ENCODE assay signal across 1 cellular context in genomic region chr16:2223375-2224182, GRCh38.
TF ChIP-seq lines count a peak whose summit lies in the region.

A gene with protein sequence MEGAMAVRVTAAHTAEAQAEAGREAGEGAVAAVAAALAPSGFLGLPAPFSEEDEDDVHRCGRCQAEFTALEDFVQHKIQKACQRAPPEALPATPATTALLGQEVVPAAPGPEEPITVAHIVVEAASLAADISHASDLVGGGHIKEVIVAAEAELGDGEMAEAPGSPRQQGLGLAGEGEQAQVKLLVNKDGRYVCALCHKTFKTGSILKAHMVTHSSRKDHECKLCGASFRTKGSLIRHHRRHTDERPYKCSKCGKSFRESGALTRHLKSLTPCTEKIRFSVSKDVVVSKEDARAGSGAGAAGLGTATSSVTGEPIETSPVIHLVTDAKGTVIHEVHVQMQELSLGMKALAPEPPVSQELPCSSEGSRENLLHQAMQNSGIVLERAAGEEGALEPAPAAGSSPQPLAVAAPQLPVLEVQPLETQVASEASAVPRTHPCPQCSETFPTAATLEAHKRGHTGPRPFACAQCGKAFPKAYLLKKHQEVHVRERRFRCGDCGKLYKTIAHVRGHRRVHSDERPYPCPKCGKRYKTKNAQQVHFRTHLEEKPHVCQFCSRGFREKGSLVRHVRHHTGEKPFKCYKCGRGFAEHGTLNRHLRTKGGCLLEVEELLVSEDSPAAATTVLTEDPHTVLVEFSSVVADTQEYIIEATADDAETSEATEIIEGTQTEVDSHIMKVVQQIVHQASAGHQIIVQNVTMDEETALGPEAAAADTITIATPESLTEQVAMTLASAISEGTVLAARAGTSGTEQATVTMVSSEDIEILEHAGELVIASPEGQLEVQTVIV (plus strand): TSS chr16:2223591. CDS start chr16:2223614, 23 bp downstream.

TF ChIP-seq in HepG2, 621 proteins besides CTCF, POLR2A, EP300 and RAD21 (continued from another document and continues in another):
- TF ChIP-seq, protein P1, sequence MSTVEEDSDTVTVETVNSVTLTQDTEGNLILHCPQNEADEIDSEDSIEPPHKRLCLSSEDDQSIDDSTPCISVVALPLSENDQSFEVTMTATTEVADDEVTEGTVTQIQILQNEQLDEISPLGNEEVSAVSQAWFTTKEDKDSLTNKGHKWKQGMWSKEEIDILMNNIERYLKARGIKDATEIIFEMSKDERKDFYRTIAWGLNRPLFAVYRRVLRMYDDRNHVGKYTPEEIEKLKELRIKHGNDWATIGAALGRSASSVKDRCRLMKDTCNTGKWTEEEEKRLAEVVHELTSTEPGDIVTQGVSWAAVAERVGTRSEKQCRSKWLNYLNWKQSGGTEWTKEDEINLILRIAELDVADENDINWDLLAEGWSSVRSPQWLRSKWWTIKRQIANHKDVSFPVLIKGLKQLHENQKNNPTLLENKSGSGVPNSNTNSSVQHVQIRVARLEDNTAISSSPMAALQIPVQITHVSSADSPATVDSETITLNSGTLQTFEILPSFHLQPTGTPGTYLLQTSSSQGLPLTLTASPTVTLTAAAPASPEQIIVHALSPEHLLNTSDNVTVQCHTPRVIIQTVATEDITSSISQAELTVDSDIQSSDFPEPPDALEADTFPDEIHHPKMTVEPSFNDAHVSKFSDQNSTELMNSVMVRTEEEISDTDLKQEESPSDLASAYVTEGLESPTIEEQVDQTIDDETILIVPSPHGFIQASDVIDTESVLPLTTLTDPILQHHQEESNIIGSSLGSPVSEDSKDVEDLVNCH (CRISPR knock-in tag; IDR thresholded peaks at IDR 0.05), result no peak
- TF ChIP-seq ARNTL (CRISPR knock-in tag; IDR thresholded peaks at IDR 0.05), result peak; percentile 75; the same call in 1 of the 2 replicates
- TF ChIP-seq HBP1 (CRISPR knock-in tag; IDR thresholded peaks at IDR 0.05; ENCODE audit: low read depth), result peak; percentile 86
- TF ChIP-seq ZNF607 (CRISPR knock-in tag; IDR thresholded peaks at IDR 0.05; ENCODE audit: borderline replicate concordance), result peak; percentile 42; the same call in 1 of the 2 replicates
- TF ChIP-seq POGK (CRISPR knock-in tag; conservative IDR thresholded peaks at IDR 0.05), result peak; percentile 96
- TF ChIP-seq USF2 (IDR thresholded peaks at IDR 0.05; ENCODE audit: low read depth, low read length), result no peak
- TF ChIP-seq USF2 (CRISPR knock-in tag; IDR thresholded peaks at IDR 0.05; ENCODE audit: borderline replicate concordance), result peak; percentile 51; the same call in 1 of the 2 replicates
- peak; percentile 93 for TF ChIP-seq ZFP91 (CRISPR knock-in tag; IDR thresholded peaks at IDR 0.05; ENCODE audit: borderline replicate concordance)
- no peak for TF ChIP-seq BCLAF1 (IDR thresholded peaks at IDR 0.05)
- TF ChIP-seq KDM6A (CRISPR knock-in tag; IDR thresholded peaks at IDR 0.05; ENCODE audit: low read depth), result no peak
- TF ChIP-seq RBFOX2 (IDR thresholded peaks at IDR 0.05; ENCODE audit: low read depth, low read length), result peak; percentile 92
- peak; percentile 79; the same call in 1 of the 2 replicates for TF ChIP-seq TFDP1 (CRISPR knock-in tag; IDR thresholded peaks at IDR 0.05; ENCODE audit: borderline replicate concordance)
- no peak for TF ChIP-seq ZNF83 (CRISPR knock-in tag; IDR thresholded peaks at IDR 0.05; ENCODE audit: borderline replicate concordance)
- TF ChIP-seq TBX2 (CRISPR knock-in tag; IDR thresholded peaks at IDR 0.05; ENCODE audit: borderline replicate concordance), result peak; percentile 95
- TF ChIP-seq YEATS4 (CRISPR knock-in tag; IDR thresholded peaks at IDR 0.05; ENCODE audit: borderline replicate concordance), result peak; percentile 83; the same call in 1 of the 2 replicates
- TF ChIP-seq ZNF782 (CRISPR knock-in tag; IDR thresholded peaks at IDR 0.05; ENCODE audit: borderline replicate concordance), result no peak; the same call in 1 of the 2 replicates
- TF ChIP-seq ZNF234 (CRISPR knock-in tag; conservative IDR thresholded peaks at IDR 0.05), result no peak
- 0 out of 2 replicates have a peak, but pooled peaks have one; percentile 38 for TF ChIP-seq ZNF256 (CRISPR knock-in tag; conservative IDR thresholded peaks at IDR 0.05)
- TF ChIP-seq FOXO4 (CRISPR knock-in tag; conservative IDR thresholded peaks at IDR 0.05), result no peak
- TF ChIP-seq AKAP8 (CRISPR knock-in tag; IDR thresholded peaks at IDR 0.05), result peak; percentile 51; the same call in 1 of the 2 replicates
- TF ChIP-seq HNRNPK (IDR thresholded peaks at IDR 0.05; ENCODE audit: low read depth, low read length, poor library complexity, severe bottlenecking), result peak; percentile 63
- TF ChIP-seq JUNB (CRISPR knock-in tag; IDR thresholded peaks at IDR 0.05; ENCODE audit: borderline replicate concordance), result no peak
- TF ChIP-seq DMAP1 (CRISPR knock-in tag; IDR thresholded peaks at IDR 0.05), result peak; percentile 69
- TF ChIP-seq POGZ (CRISPR knock-in tag; IDR thresholded peaks at IDR 0.05), result peak; percentile 75
- TF ChIP-seq MAFF (IDR thresholded peaks at IDR 0.05; ENCODE audit: low read depth, low read length), result no peak
- TF ChIP-seq NFKB2 (CRISPR knock-in tag; IDR thresholded peaks at IDR 0.05; ENCODE audit: borderline replicate concordance), result peak; percentile 32; the same call in 1 of the 2 replicates
- TF ChIP-seq ERF (CRISPR knock-in tag; IDR thresholded peaks at IDR 0.05), result 0 out of 2 replicates have a peak, but pooled peaks have one; percentile 22
- no peak; the same call in 1 of the 2 replicates for TF ChIP-seq ZNF773 (CRISPR knock-in tag; IDR thresholded peaks at IDR 0.05; ENCODE audit: borderline replicate concordance)
- no peak for TF ChIP-seq CSRNP2 (CRISPR knock-in tag; conservative IDR thresholded peaks at IDR 0.05; ENCODE audit: low read depth)
- TF ChIP-seq ZNF615 (CRISPR knock-in tag; IDR thresholded peaks at IDR 0.05; ENCODE audit: borderline replicate concordance), result no peak
- TF ChIP-seq ZBTB34 (CRISPR knock-in tag; IDR thresholded peaks at IDR 0.05), result peak; percentile 63; the same call in 1 of the 2 replicates
- TF ChIP-seq ZNF724P (CRISPR knock-in tag; IDR thresholded peaks at IDR 0.05; ENCODE audit: borderline replicate concordance), result peak; percentile 37; the same call in 1 of the 2 replicates
